14 cellular contexts compared by ENCODE assay signal in genomic region chr10:78959901-78960300, GRCh38.
DNase-seq lines count a peak whose midpoint lies in the region; ATAC-seq, FAIRE-seq and TF ChIP-seq lines count a peak whose summit lies in the region.
"Had no signal": no experiment of that assay in that cellular context is flagged by ENCODE, and none has a peak within 500 bp of the region (broad histone marks: within the 10 kb centered on the region; RNA-seq: fewer than 3 reads in every experiment).

No MANE protein-coding gene starts in this region.

- H3K4me3 ChIP-seq in astrocyte (ENCODE audit: insufficient read depth, low read depth, low read length) (no peak overlapping the region), hepatocyte (no peak overlapping the region), stomach (no peak overlapping the region)
- H3K4me3 ChIP-seq: PC-9 had no signal

- H4K20me1 ChIP-seq in astrocyte (ENCODE audit: insufficient read depth, low read length) (no peaks in the 10 kb centered on the region), hepatocyte (ENCODE audit: insufficient read depth, poor library complexity, severe bottlenecking) (no peaks in the 10 kb centered on the region)

- H3K27ac ChIP-seq in astrocyte (ENCODE audit: low read depth, low read length) = no peak overlapping the region
- no peak overlapping the region for H3K27ac ChIP-seq in hepatocyte
- peak overlapping the region in 3 of 5 donors; percentile 31 to 65 (median 49) for H3K27ac ChIP-seq in stomach
- H3K27ac ChIP-seq: PC-9 had no signal

- no peak overlapping the region for H3K4me2 ChIP-seq in astrocyte (ENCODE audit: low read length)
- H3K4me2 ChIP-seq in hepatocyte = no peak overlapping the region
- H3K4me2 ChIP-seq: PC-9 had no signal

- POLR2A ChIA-PET in activated CD8-positive, alpha-beta T cell treated with anti-CD3 and anti-CD28 coated beads, Interleukin-2, amount 10 ng/mL, durations not matched to agents 7 days and 5 days (lab: Charles Lee) = no interaction called here

- H3K9me2 ChIP-seq in hepatocyte (replicated peaks; ENCODE audit: insufficient read depth) = no peaks in the 10 kb centered on the region

- no peaks in the 10 kb centered on the region for H3K36me3 Mint-ChIP-seq in astrocyte (ENCODE audit: low read depth, unreplicated experiment)
- no peaks in the 10 kb centered on the region for H3K36me3 Mint-ChIP-seq in activated CD8-positive, alpha-beta T cell treated with anti-CD3 and anti-CD28 coated beads, Interleukin-2, amount 10 ng/mL, durations not matched to agents 7 days and 5 days (ENCODE audit: low read depth)

- WGBS in hepatocyte (ENCODE audit: low lambda C conversion rate, missing lambda C conversion rate) = 68% methylated on average over 3 of the region's 3 CpGs
- 45 to 81% (median 61%) methylated on average over 3 of the region's 3 CpGs for WGBS in stomach, 5 donors

- no peak for TF ChIP-seq CTCF in astrocyte (IDR thresholded peaks at IDR 0.05; ENCODE audit: insufficient read depth, low read depth, low read length)
- TF ChIP-seq CTCF in hepatocyte (IDR thresholded peaks at IDR 0.05; ENCODE audit: poor library complexity) = no peak
- no peak for TF ChIP-seq CTCF in stomach (IDR thresholded peaks at IDR 0.05)

- H3K27me3 Mint-ChIP-seq in astrocyte (ENCODE audit: low read depth, unreplicated experiment) = peaks cover 11% of the 10 kb centered on the region
- no peaks in the 10 kb centered on the region for H3K27me3 Mint-ChIP-seq in activated CD8-positive, alpha-beta T cell treated with anti-CD3 and anti-CD28 coated beads, Interleukin-2, amount 10 ng/mL, durations not matched to agents 7 days and 5 days (ENCODE audit: low read depth)

- H3K4me3 Mint-ChIP-seq in astrocyte (ENCODE audit: unreplicated experiment) = no peak overlapping the region
- H3K4me3 Mint-ChIP-seq in activated CD8-positive, alpha-beta T cell treated with anti-CD3 and anti-CD28 coated beads, Interleukin-2, amount 10 ng/mL, durations not matched to agents 7 days and 5 days = no peak overlapping the region

- H3K9me3 Mint-ChIP-seq in astrocyte (ENCODE audit: unreplicated experiment) = no peaks in the 10 kb centered on the region
- H3K9me3 Mint-ChIP-seq in activated CD8-positive, alpha-beta T cell treated with anti-CD3 and anti-CD28 coated beads, Interleukin-2, amount 10 ng/mL, durations not matched to agents 7 days and 5 days (ENCODE audit: insufficient read depth) = no peaks in the 10 kb centered on the region

- DNase-seq in EH (ENCODE audit: low read depth) (peak; percentile 19), astrocyte (ENCODE audit: low read depth) (peak; percentile 28), hepatocyte (ENCODE audit: low spot score) (peak; percentile 39), stomach (no peak), SHP77 treated with DMSO at 0.1 percent for 48 hours (lab: John Stamatoyannopoulos, UW) (no peak)
- DNase-seq in activated CD8-positive, alpha-beta T cell treated with anti-CD3 and anti-CD28 coated beads, Interleukin-2, amount 10 ng/mL, durations not matched to agents 7 days and 5 days = no peak
- DNase-seq: AML-193, Caco-2, KBM-7, NCI-H1436 had no signal

- no peak for ATAC-seq in GM19467 (IDR thresholded peaks at IDR 0.05; ENCODE audit: unreplicated experiment)
- no peak for ATAC-seq in GM18861 (IDR thresholded peaks at IDR 0.05; ENCODE audit: unreplicated experiment)
- ATAC-seq in activated CD8-positive, alpha-beta T cell treated with anti-CD3 and anti-CD28 coated beads, Interleukin-2, amount 10 ng/mL, durations not matched to agents 7 days and 5 days = no peak

- H3K36me3 ChIP-seq in astrocyte (ENCODE audit: insufficient read depth, low read length) (no peaks in the 10 kb centered on the region), hepatocyte (replicated peaks; ENCODE audit: insufficient read depth, low read depth) (no peaks in the 10 kb centered on the region), stomach (no peaks in the 10 kb centered on the region)

- CTCF ChIA-PET in activated CD8-positive, alpha-beta T cell treated with anti-CD3 and anti-CD28 coated beads, Interleukin-2, amount 10 ng/mL, durations not matched to agents 7 days and 5 days (lab: Charles Lee) = no interaction called here

- TF ChIP-seq EP300 in stomach (IDR thresholded peaks at IDR 0.05) = no peak

- no peak for FAIRE-seq in astrocyte (lab: Jason Lieb, UNC)
- FAIRE-seq: GM19239 had no signal

- H3K27me3 ChIP-seq in astrocyte (ENCODE audit: insufficient read depth, low read length) = no peaks in the 10 kb centered on the region
- no peaks in the 10 kb centered on the region for H3K27me3 ChIP-seq in hepatocyte
- no peaks in the 10 kb centered on the region for H3K27me3 ChIP-seq in stomach

- intact Hi-C loops in stomach (cut with DNase I; ENCODE audit: low total_unique reads) = no loop called here

- H3K79me2 ChIP-seq in astrocyte (ENCODE audit: insufficient read depth, low read length) (no peaks in the 10 kb centered on the region), hepatocyte (no peaks in the 10 kb centered on the region)

- TF ChIP-seq POLR2A in stomach (IDR thresholded peaks at IDR 0.05) = no peak

- no peak overlapping the region for H3K27ac Mint-ChIP-seq in astrocyte (ENCODE audit: unreplicated experiment)
- H3K27ac Mint-ChIP-seq in activated CD8-positive, alpha-beta T cell treated with anti-CD3 and anti-CD28 coated beads, Interleukin-2, amount 10 ng/mL, durations not matched to agents 7 days and 5 days = no peak overlapping the region

- no peaks in the 10 kb centered on the region for H3K9me3 ChIP-seq in astrocyte (ENCODE audit: insufficient read depth, low read depth, low read length)
- no peaks in the 10 kb centered on the region for H3K9me3 ChIP-seq in hepatocyte (ENCODE audit: low read depth)
- no peaks in the 10 kb centered on the region for H3K9me3 ChIP-seq in stomach
- H3K9me3 ChIP-seq: Caco-2 had no signal

- no peak overlapping the region for H3K9ac ChIP-seq in astrocyte (ENCODE audit: low read length)

- H3K4me1 ChIP-seq in astrocyte (ENCODE audit: insufficient read depth, low read length) = peaks cover 14% of the 10 kb centered on the region
- peaks cover 22% of the 10 kb centered on the region for H3K4me1 ChIP-seq in hepatocyte (ENCODE audit: insufficient read depth)
- H3K4me1 ChIP-seq in stomach = peaks cover 4 to 44% (median 29%) of the 10 kb centered on the region in 4 donors

- no peak overlapping the region for H2AFZ ChIP-seq in astrocyte (ENCODE audit: low read depth, low read length)
- no peak overlapping the region for H2AFZ ChIP-seq in hepatocyte
- H2AFZ ChIP-seq: PC-9 had no signal

- H3K4me1 Mint-ChIP-seq in astrocyte (ENCODE audit: low read depth, unreplicated experiment) = peaks cover 21% of the 10 kb centered on the region
- H3K4me1 Mint-ChIP-seq in activated CD8-positive, alpha-beta T cell treated with anti-CD3 and anti-CD28 coated beads, Interleukin-2, amount 10 ng/mL, durations not matched to agents 7 days and 5 days (ENCODE audit: low read depth) = no peaks in the 10 kb centered on the region

Comparison
In these comparisons a context has a peak if more than half of its experiments do, and no peak if none do; other contexts are left out.
1. DNase-seq: peak in EH (single experiment), astrocyte (single experiment) and hepatocyte (single experiment); none in stomach (single experiment), SHP77 treated with DMSO at 0.1 percent for 48 hours (single experiment) and activated CD8-positive, alpha-beta T cell treated with anti-CD3 and anti-CD28 coated beads, Interleukin-2, amount 10 ng/mL, durations not matched to agents 7 days and 5 days (single experiment).
2. H3K27ac ChIP-seq: peak in stomach (3 of 5); none in astrocyte (single experiment) and hepatocyte (single experiment).